8 cellular contexts compared by ENCODE assay signal in the genomic region with DNA sequence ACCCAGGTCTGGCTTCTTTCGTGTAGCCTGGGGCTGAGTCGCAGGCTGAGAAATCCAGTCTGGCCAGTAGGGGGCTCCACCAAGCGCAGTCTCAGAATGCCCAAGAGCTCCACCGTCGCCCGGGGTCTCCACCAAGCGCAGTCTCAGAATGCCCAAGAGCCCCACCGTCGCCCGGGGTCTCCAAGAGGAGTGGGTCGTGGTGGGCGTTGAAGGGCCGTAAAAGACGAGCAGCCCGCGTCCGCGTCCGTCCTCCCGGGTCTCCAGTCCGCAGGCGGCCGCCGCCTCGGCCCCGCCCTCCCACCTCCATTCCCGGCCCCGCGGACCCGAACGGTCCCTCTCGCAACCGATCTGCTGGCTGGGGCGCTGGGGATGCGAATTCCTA. TPM values are rescaled to one million over a fixed set of nuclear protein-coding genes. Genes with fewer than 3 reads are reported as not detected.
A peak's percentile ranks its signal among the peaks of the same experiment; 100 is the strongest.
DNase-seq lines count a peak whose midpoint lies in the region; ATAC-seq and TF ChIP-seq lines count a peak whose summit lies in the region.

No MANE protein-coding gene starts in this region.

- no peaks in the 10 kb centered on the region for H3K27me3 ChIP-seq in colonic mucosa

- H3K4me1 ChIP-seq in colonic mucosa = peaks cover 7% of the 10 kb centered on the region

- H3K27ac ChIP-seq in colonic mucosa = peak overlapping the region; percentile 100

- peak; percentile 89 for TF ChIP-seq CTCF in colonic mucosa (IDR thresholded peaks at IDR 0.05)

- peak; percentile 62 for ATAC-seq in GM18870 (IDR thresholded peaks at IDR 0.05; ENCODE audit: unreplicated experiment)
- ATAC-seq in HG03108 (IDR thresholded peaks at IDR 0.05; ENCODE audit: unreplicated experiment) = peak; percentile 42
- peak; percentile 73 for ATAC-seq in left lobe of liver

- H3K9ac ChIP-seq in colonic mucosa (ENCODE audit: low read depth in 2 of 2, low read length in 2 of 2) = peak overlapping the region; percentile 85 to 95

- no peaks in the 10 kb centered on the region for H3K36me3 ChIP-seq in colonic mucosa

- H3K4me3 ChIP-seq in colonic mucosa = peak overlapping the region; percentile 89

- intact Hi-C loops in colonic mucosa (cut with DNase I) = loop anchor here (5.0 to 10.0 kb wide), 2 partner anchors 37 to 115 kb away; a partner anchor contains a TSS

- H3K9me3 ChIP-seq in colonic mucosa = no peaks in the 10 kb centered on the region

- peak; percentile 85 for DNase-seq in AG08396 (ENCODE audit: low spot score)
- peak; percentile 73 for DNase-seq in NCI-H226
- peak; percentile 91 for DNase-seq in activated CD4-positive, alpha-beta T cell treated with anti-CD3 and anti-CD28 coated beads for 48 hours
- DNase-seq in colonic mucosa = peak; percentile 92
- peak; percentile 87 for DNase-seq in left lobe of liver (ENCODE audit: low spot score)
- peak; percentile 84 for DNase-seq in stimulated activated CD4-positive, alpha-beta T cell treated with anti-CD3 and anti-CD28 coated beads, Interleukin-1b, Interleukin-23, amount 100 ng/mL, for 48 hours

RNA-seq across cellular contexts. Expression of a gene that starts 0.9 kb away (rescaled TPM):
- total RNA-seq in colonic mucosa (100 to 1,000 TPM in 1 of 2 donors, 10 to 100 TPM in 1; 54.9 to 110 TPM), left lobe of liver (33.8 TPM)

RNA-seq across cellular contexts. Expression of a gene that starts 17.7 kb away (rescaled TPM):
- total RNA-seq in colonic mucosa (1 to 10 TPM in 1 of 2 donors, under 1 TPM in 1; 0.40 to 1.8 TPM), left lobe of liver (0.38 TPM)

RNA-seq across cellular contexts. Expression of a gene that starts 28.4 kb away (rescaled TPM):
- total RNA-seq in colonic mucosa (10 to 100 TPM; 16.0 to 18.4 TPM), left lobe of liver (39.6 TPM)

Comparison
In these comparisons a context has a peak if more than half of its experiments do, and no peak if none do; other contexts are left out.
1. Peak in every context shown above with its lines: DNase-seq, ATAC-seq, H3K4me3 ChIP-seq and H3K27ac ChIP-seq.